In genomic region chr17:51819820-51820219, GRCh38 we compare ENCODE assay signal across 31 cellular contexts.
"Had no signal": no experiment of that assay in that cellular context is flagged by ENCODE, and none has a peak within 500 bp of the region (broad histone marks: within the 10 kb centered on the region; RNA-seq: fewer than 3 reads in every experiment).

No MANE protein-coding gene starts in this region.

- FAIRE-seq: colon, frontal cortex, islet of Langerhans had no signal

- H3K9me3 Mint-ChIP-seq: activated CD8-positive, alpha-beta T cell treated with anti-CD3 and anti-CD28 coated beads for 36 hours; activated naive CD8-positive, alpha-beta T cell treated with anti-CD3 and anti-CD28 coated beads for 36 hours; activated T-helper 1 cell treated with anti-CD3 and anti-CD28 coated beads, Interleukin-12 subunit alpha, Interleukin-12 subunit beta, Interleukin-2, Interleukin-4 antibody, amounts not matched to agents 30 ng/mL and 10 ng/mL and 1 ng/mL, durations not matched to agents 14 hours and 24 hours and 36 hours; stimulated activated memory B cell treated with anti-CD40 and anti-IgM and Interleukin-4, amounts not matched to agents 10 μg/mL and 1 μg/mL and 100 μg/mL, for 72 hours; stimulated activated naive CD8-positive, alpha-beta T cell treated with anti-CD3 and anti-CD28 coated beads, Interleukin-15, amount 100 ng/mL, for 72 hours; T-helper 1 cell treated with Interleukin-12 subunit alpha and Interleukin-12 subunit beta and Interleukin-4 antibody, amounts not matched to agents 30 μg/mL and 1 μg/mL, for 36 hours had no signal

- DNase-seq: activated CD8-positive, alpha-beta T cell treated with anti-CD3 and anti-CD28 coated beads for 36 hours; activated gamma-delta T cell treated with Interleukin-2 at 50 U/mL for 16 hours; activated naive CD8-positive, alpha-beta T cell treated with anti-CD3 and anti-CD28 coated beads for 36 hours; adrenal gland; aorta; body of pancreas; dermis blood vessel endothelial cell; effector CD4-positive, alpha-beta T cell; esophagus squamous epithelium; left ventricle myocardium inferior; mucosa of descending colon; retina; stimulated activated CD8-positive, alpha-beta memory T cell treated with anti-CD3 and anti-CD28 coated beads, Interleukin-4, amount 100 ng/mL, for 48 hours; stimulated activated naive CD8-positive, alpha-beta T cell treated with anti-CD3 and anti-CD28 coated beads, Interleukin-15, amount 100 ng/mL, for 72 hours; substantia nigra; SW 1271; thyroid gland; upper lobe of left lung had no signal

- H3K9me3 ChIP-seq: adrenal gland, body of pancreas, esophagus squamous epithelium, left ventricle myocardium inferior, mucosa of descending colon, neutrophil, prostate gland, thyroid gland, upper lobe of left lung had no signal

- H3K36me3 Mint-ChIP-seq: activated naive CD8-positive, alpha-beta T cell treated with anti-CD3 and anti-CD28 coated beads for 36 hours; natural killer cell treated with Interleukin-12 subunit alpha and Interleukin-12 subunit beta and Interleukin-15 and Interleukin-18, amount 100 ng/mL, for 72 hours; stimulated activated memory B cell treated with anti-CD40 and anti-IgM and Interleukin-4, amounts not matched to agents 10 μg/mL and 1 μg/mL and 100 μg/mL, for 72 hours had no signal

- H3K4me3 ChIP-seq: adrenal gland, body of pancreas, esophagus squamous epithelium, left ventricle myocardium inferior, lung, mucosa of descending colon, prostate gland, SK-N-MC, skin epidermis, thyroid gland, upper lobe of left lung had no signal

- H3K27ac ChIP-seq: adrenal gland, body of pancreas, esophagus squamous epithelium, left ventricle myocardium inferior, neutrophil, prostate gland, SK-N-MC, skin epidermis, thyroid gland, upper lobe of left lung had no signal

- H3K27ac Mint-ChIP-seq: activated CD8-positive, alpha-beta T cell treated with anti-CD3 and anti-CD28 coated beads for 36 hours; activated naive CD8-positive, alpha-beta T cell treated with anti-CD3 and anti-CD28 coated beads for 36 hours; natural killer cell treated with Interleukin-12 subunit alpha and Interleukin-12 subunit beta and Interleukin-15 and Interleukin-18, amount 100 ng/mL, for 72 hours; stimulated activated memory B cell treated with anti-CD40 and anti-IgM and Interleukin-4, amounts not matched to agents 10 μg/mL and 1 μg/mL and 100 μg/mL, for 72 hours; stimulated activated naive CD8-positive, alpha-beta T cell treated with anti-CD3 and anti-CD28 coated beads, Interleukin-15, amount 100 ng/mL, for 72 hours; T-helper 1 cell treated with Interleukin-12 subunit alpha and Interleukin-12 subunit beta and Interleukin-4 antibody, amounts not matched to agents 30 μg/mL and 1 μg/mL, for 36 hours had no signal

- H3K36me3 ChIP-seq: adrenal gland, esophagus squamous epithelium, left ventricle myocardium inferior, neutrophil, prostate gland, thyroid gland, upper lobe of left lung had no signal

- H3K27me3 Mint-ChIP-seq: stimulated activated memory B cell treated with anti-CD40 and anti-IgM and Interleukin-4, amounts not matched to agents 10 μg/mL and 1 μg/mL and 100 μg/mL, for 72 hours had no signal

- H3K4me1 Mint-ChIP-seq: activated naive CD8-positive, alpha-beta T cell treated with anti-CD3 and anti-CD28 coated beads for 36 hours; stimulated activated memory B cell treated with anti-CD40 and anti-IgM and Interleukin-4, amounts not matched to agents 10 μg/mL and 1 μg/mL and 100 μg/mL, for 72 hours; stimulated activated naive CD8-positive, alpha-beta T cell treated with anti-CD3 and anti-CD28 coated beads, Interleukin-15, amount 100 ng/mL, for 72 hours had no signal

- H3K27me3 ChIP-seq: adrenal gland, body of pancreas, esophagus squamous epithelium, neutrophil, thyroid gland, upper lobe of left lung had no signal

- ATAC-seq: activated CD8-positive, alpha-beta T cell treated with anti-CD3 and anti-CD28 coated beads for 36 hours; body of pancreas; natural killer cell treated with Interleukin-12 subunit alpha and Interleukin-12 subunit beta and Interleukin-15 and Interleukin-18, amount 100 ng/mL, for 72 hours; sciatic nerve; stimulated activated memory B cell treated with anti-CD40 and anti-IgM and Interleukin-4, amounts not matched to agents 10 μg/mL and 1 μg/mL and 100 μg/mL, for 72 hours; stimulated activated naive CD8-positive, alpha-beta T cell treated with anti-CD3 and anti-CD28 coated beads, Interleukin-15, amount 100 ng/mL, for 72 hours had no signal

- H3K4me1 ChIP-seq: adrenal gland, esophagus squamous epithelium, left ventricle myocardium inferior, prostate gland, upper lobe of left lung had no signal

- H3K4me3 Mint-ChIP-seq: activated CD8-positive, alpha-beta T cell treated with anti-CD3 and anti-CD28 coated beads for 36 hours; activated naive CD8-positive, alpha-beta T cell treated with anti-CD3 and anti-CD28 coated beads for 36 hours; activated T-helper 1 cell treated with anti-CD3 and anti-CD28 coated beads, Interleukin-12 subunit alpha, Interleukin-12 subunit beta, Interleukin-2, Interleukin-4 antibody, amounts not matched to agents 30 ng/mL and 10 ng/mL and 1 ng/mL, durations not matched to agents 14 hours and 24 hours and 36 hours; natural killer cell treated with Interleukin-12 subunit alpha and Interleukin-12 subunit beta and Interleukin-15 and Interleukin-18, amount 100 ng/mL, for 72 hours; stimulated activated memory B cell treated with anti-CD40 and anti-IgM and Interleukin-4, amounts not matched to agents 10 μg/mL and 1 μg/mL and 100 μg/mL, for 72 hours; stimulated activated naive CD8-positive, alpha-beta T cell treated with anti-CD3 and anti-CD28 coated beads, Interleukin-15, amount 100 ng/mL, for 72 hours; T-helper 1 cell treated with Interleukin-12 subunit alpha and Interleukin-12 subunit beta and Interleukin-4 antibody, amounts not matched to agents 30 μg/mL and 1 μg/mL, for 36 hours had no signal
